29 cellular contexts compared by ENCODE assay signal in the genomic region with DNA sequence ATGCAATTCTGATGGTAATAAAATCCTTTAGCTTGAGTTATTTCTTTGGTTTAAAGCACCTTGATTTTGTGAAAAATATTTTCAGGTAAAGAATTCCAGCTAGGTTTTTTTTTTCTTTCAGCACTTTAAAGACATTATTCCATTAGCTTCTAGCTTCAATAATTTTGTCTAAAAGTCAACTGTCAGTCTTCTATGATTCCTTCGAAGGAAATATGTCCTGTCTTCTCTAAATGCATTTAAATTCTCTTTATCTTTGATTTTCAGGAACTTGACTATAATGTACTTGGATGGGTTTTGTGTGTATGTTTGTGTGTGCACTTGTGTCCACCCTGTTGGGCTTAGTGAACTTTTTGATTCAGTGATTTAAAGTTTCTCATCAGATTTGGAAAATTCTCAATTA. TPM values are rescaled to one million over a fixed set of nuclear protein-coding genes. Genes with fewer than 3 reads are reported as not detected.
DNase-seq lines count a peak whose midpoint lies in the region; ATAC-seq and TF ChIP-seq lines count a peak whose summit lies in the region.
"Had no signal": no experiment of that assay in that cellular context is flagged by ENCODE, and none has a peak within 500 bp of the region (broad histone marks: within the 10 kb centered on the region; RNA-seq: fewer than 3 reads in every experiment).

No MANE protein-coding gene starts in this region.

- H3K4me3 Mint-ChIP-seq in WTC11 = no peak overlapping the region
- H3K4me3 Mint-ChIP-seq: activated naive CD8-positive, alpha-beta T cell; natural killer cell treated with Interleukin-12 subunit alpha and Interleukin-12 subunit beta and Interleukin-15 and Interleukin-18, amount 100 ng/mL, for 72 hours; stimulated activated effector memory CD8-positive, alpha-beta T cell treated with anti-CD3 and anti-CD28 coated beads, Interleukin-12 subunit alpha, Interleukin-12 subunit beta, amount 100 ng/mL, for 72 hours had no signal

- peaks cover 8% of the 10 kb centered on the region for H3K4me1 Mint-ChIP-seq in WTC11
- H3K4me1 Mint-ChIP-seq: stimulated activated effector memory CD8-positive, alpha-beta T cell treated with anti-CD3 and anti-CD28 coated beads, Interleukin-12 subunit alpha, Interleukin-12 subunit beta, amount 100 ng/mL, for 72 hours had no signal

- peaks cover 36% of the 10 kb centered on the region for H3K9me3 Mint-ChIP-seq in WTC11

- H3K9me3 ChIP-seq in mucosa of descending colon (peaks cover 10% of the 10 kb centered on the region), aorta (ENCODE audit: control insufficient read depth, low read length) (no peaks in the 10 kb centered on the region)
- H3K9me3 ChIP-seq: ascending aorta, psoas muscle, SJCRH30 had no signal

- peaks cover 32% of the 10 kb centered on the region for H3K27me3 Mint-ChIP-seq in WTC11 (ENCODE audit: low read depth)

- DNase-seq in COR-L47 (lab: John Stamatoyannopoulos, UW) (peak; percentile 14), ELR (ENCODE audit: low read depth) (peak; percentile 29), NCI-H69 (lab: John Stamatoyannopoulos, UW) (peak; percentile 2), WTC11 (ENCODE audit: low spot score) (no peak), mucosa of descending colon (no peak), NCI-H2107 (lab: John Stamatoyannopoulos, UW) (no peak), aorta (no peak)
- DNase-seq: activated CD4-positive, alpha-beta T cell treated with anti-CD3 and anti-CD28 coated beads, Interleukin-2, amount 50 U/mL, for 1 hour; activated CD4-positive, CD25-positive, alpha-beta regulatory T cell; activated effector memory CD4-positive, alpha-beta T cell treated with Interleukin-2 at 50 U/mL for 16 hours; activated T-cell treated with anti-CD3 and anti-CD28 coated beads, Interleukin-2, amount 50 U/mL, for 1 hour; effector CD8-positive, alpha-beta T cell; MG63; NCI-H1930; NCI-H510A; psoas muscle; SJCRH30; stimulated activated CD4-positive, alpha-beta T cell treated with anti-CD3 and anti-CD28 coated beads, Interleukin-15, amount 100 ng/mL, for 24 hours; T1000 had no signal

- H3K36me3 Mint-ChIP-seq in WTC11 = peaks cover 27% of the 10 kb centered on the region
- H3K36me3 Mint-ChIP-seq: stimulated activated effector memory CD8-positive, alpha-beta T cell treated with anti-CD3 and anti-CD28 coated beads, Interleukin-12 subunit alpha, Interleukin-12 subunit beta, amount 100 ng/mL, for 72 hours had no signal

- H3K4me3 ChIP-seq in mucosa of descending colon (no peak overlapping the region), aorta (ENCODE audit: low read length in 2 of 2) (no peak overlapping the region)
- H3K4me3 ChIP-seq: ascending aorta, BLaER1, coronary artery, gastroesophageal sphincter, lung, MG63, psoas muscle, SJCRH30, tibial nerve had no signal

- H3K4me1 ChIP-seq in mucosa of descending colon (ENCODE audit: low read depth) (no peaks in the 10 kb centered on the region), aorta (ENCODE audit: control insufficient read depth in 1 of 2, insufficient read depth in 2 of 2, low read length in 2 of 2) (no peaks in the 10 kb centered on the region)
- H3K4me1 ChIP-seq: BLaER1, SJCRH30 had no signal

- no peak overlapping the region for H3K27ac ChIP-seq in aorta (ENCODE audit: low read depth in 1 of 2, low read length in 2 of 2)
- H3K27ac ChIP-seq: ascending aorta, BLaER1, coronary artery, gastroesophageal sphincter, KMS-11, psoas muscle, SJCRH30, tibial nerve had no signal

- no peak for ATAC-seq in WTC11
- ATAC-seq in mucosa of descending colon = no peak
- ATAC-seq in aorta (ENCODE audit: low FRiP score) = no peak
- ATAC-seq: gastroesophageal sphincter; natural killer cell treated with Interleukin-12 subunit alpha and Interleukin-12 subunit beta and Interleukin-15 and Interleukin-18, amount 100 ng/mL, for 72 hours; psoas muscle; stimulated activated effector memory CD8-positive, alpha-beta T cell treated with anti-CD3 and anti-CD28 coated beads, Interleukin-12 subunit alpha, Interleukin-12 subunit beta, amount 100 ng/mL, for 72 hours had no signal

- POLR2A ChIA-PET in WTC11 (lab: Charles Lee) = no interaction called here

- no peaks in the 10 kb centered on the region for H3K27me3 ChIP-seq in aorta (ENCODE audit: control insufficient read depth in 1 of 2, insufficient read depth in 2 of 2, low read length in 1 of 2)
- H3K27me3 ChIP-seq: ascending aorta, SJCRH30 had no signal

- CTCF ChIA-PET in WTC11 (lab: Charles Lee) = interaction anchor here (1.2 kb wide), 1 partner anchor 55 kb away, joined by 4 read pairs; no protein-coding TSS in a partner anchor

- intact Hi-C loops in mucosa of descending colon (cut with DNase I, micrococcal nuclease) = no loop called here
- intact Hi-C loops in aorta (cut with DNase I) = no loop called here

- no peak overlapping the region for H3K27ac Mint-ChIP-seq in WTC11
- H3K27ac Mint-ChIP-seq: activated naive CD8-positive, alpha-beta T cell; natural killer cell treated with Interleukin-12 subunit alpha and Interleukin-12 subunit beta and Interleukin-15 and Interleukin-18, amount 100 ng/mL, for 72 hours; stimulated activated effector memory CD8-positive, alpha-beta T cell treated with anti-CD3 and anti-CD28 coated beads, Interleukin-12 subunit alpha, Interleukin-12 subunit beta, amount 100 ng/mL, for 72 hours had no signal

- WGBS in aorta, 2 donors = 94 to 97% methylated on average over 1 of the region's 1 CpG

- no peak for TF ChIP-seq CTCF in WTC11 (IDR thresholded peaks at IDR 0.05)
- no peak for TF ChIP-seq CTCF in mucosa of descending colon (IDR thresholded peaks at IDR 0.05)

- no peaks in the 10 kb centered on the region for H3K36me3 ChIP-seq in mucosa of descending colon (ENCODE audit: low read depth)
- no peaks in the 10 kb centered on the region for H3K36me3 ChIP-seq in aorta (ENCODE audit: control insufficient read depth in 1 of 2, insufficient read depth in 2 of 2, low read length in 1 of 2)
- H3K36me3 ChIP-seq: ascending aorta, BLaER1, gastroesophageal sphincter, SJCRH30, tibial nerve had no signal

TF ChIP-seq in WTC11, 78 proteins besides CTCF, POLR2A, EP300 and RAD21:
- TF ChIP-seq PRRX2 (CRISPR knock-in tag; IDR thresholded peaks at IDR 0.05) (no peak), ZNF317 (CRISPR knock-in tag; IDR thresholded peaks at IDR 0.05; ENCODE audit: borderline replicate concordance, low read depth) (peak; percentile 92)
TF ChIP-seq in WTC11: peak in this region for 1.

RNA-seq across cellular contexts. Expression of a gene that starts 4.7 kb away (rescaled TPM):
- total RNA-seq in WTC11 (2021) = 0.33 to 0.57 TPM (median 0.55 TPM) in 3 replicates
- 10 to 100 TPM in 1 of 3 donors, under 1 TPM in 2; 0.41 to 19.9 (median 0.67) TPM for total RNA-seq in mucosa of descending colon
- total RNA-seq in aorta = 10 to 100 TPM; 10.3 to 10.9 TPM
- polyA plus RNA-seq in aorta = under 1 TPM; 0.43 to 0.75 TPM
- total RNA-seq: natural killer cell treated with Interleukin-12 subunit alpha and Interleukin-12 subunit beta and Interleukin-15 and Interleukin-18, amount 100 ng/mL, for 72 hours; SJCRH30 had no signal

Comparison
In these comparisons a context has a peak if more than half of its experiments do, and no peak if none do; other contexts are left out.
1. DNase-seq: peak in COR-L47 (single experiment), ELR (single experiment) and NCI-H69 (single experiment); none in WTC11 (single experiment), mucosa of descending colon (0 of 3), NCI-H2107 (single experiment) and aorta (0 of 2).